Comparison of ENCODE assay signal across 18 cellular contexts in the genomic region with DNA sequence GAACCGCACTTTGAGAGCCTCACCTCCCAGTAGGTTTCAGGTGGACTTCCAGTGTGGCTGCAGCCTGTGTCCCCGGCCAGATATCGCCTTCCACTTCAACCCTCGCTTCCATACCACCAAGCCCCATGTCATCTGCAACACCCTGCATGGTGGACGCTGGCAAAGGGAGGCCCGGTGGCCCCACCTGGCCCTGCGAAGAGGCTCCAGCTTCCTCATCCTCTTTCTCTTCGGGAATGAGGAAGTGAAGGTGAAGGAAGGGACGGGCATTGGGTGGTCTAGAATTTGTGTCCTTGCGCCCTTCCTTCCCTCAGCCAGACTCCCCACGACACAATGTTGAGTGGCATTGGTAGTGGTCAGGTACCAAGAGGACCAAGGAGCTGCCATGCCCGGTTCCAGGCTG. TPM values are rescaled to one million over a fixed set of nuclear protein-coding genes. Genes with fewer than 3 reads are reported as not detected.
DNase-seq lines count a peak whose midpoint lies in the region; TF ChIP-seq lines count a peak whose summit lies in the region.
"Had no signal": no experiment of that assay in that cellular context is flagged by ENCODE, and none has a peak within 500 bp of the region (broad histone marks: within the 10 kb centered on the region; RNA-seq: fewer than 3 reads in every experiment).

No MANE protein-coding gene starts in this region.

- TF ChIP-seq CTCF in GM10248 (IDR thresholded peaks at IDR 0.05; ENCODE audit: control extremely low read depth, extremely low read depth, low read depth, missing control alignments) = no peak

- H3K4me1 ChIP-seq in adipocyte (ENCODE audit: control insufficient read depth, insufficient read depth, low read length) = peaks cover 54% of the 10 kb centered on the region

- POLR2A ChIA-PET in GM10248 (lab: Yijun Ruan, JAX) = no interaction called here

- H3K4me3 ChIP-seq in H7 (ENCODE audit: insufficient read depth, low read depth, low read length) (no peak overlapping the region), adipocyte (ENCODE audit: low read length) (peak overlapping the region; percentile 84)
- H3K4me3 ChIP-seq: MG63 had no signal

- peak overlapping the region; percentile 95 for H3K9ac ChIP-seq in adipocyte (ENCODE audit: low read length)
- H3K9ac ChIP-seq: SK-N-SH had no signal

- peak; percentile 9 for DNase-seq in H7
- DNase-seq in adipocyte (ENCODE audit: low read depth) = no peak
- peak; percentile 46 for DNase-seq in islet precursor cell
- no peak for DNase-seq in middle frontal gyrus (ENCODE audit: extremely low spot score, low spot score)
- no peak for DNase-seq in stimulated activated CD4-positive, alpha-beta T cell treated with anti-CD3 and anti-CD28 coated beads, Interleukin-1b, Interleukin-23, amount 100 ng/mL, for 48 hours
- DNase-seq in GM10248 (ENCODE audit: extremely low spot score) = no peak
- DNase-seq: CD4-positive, alpha-beta memory T cell; DMS 273 treated with DMSO at 0.1 percent for 48 hours; DMS79 treated with DMSO at 0.1 percent for 48 hours; GOT3; MG63; NCI-H1436 treated with DMSO at 0.1 percent for 48 hours; NCI-H2029; NCI-H345; SIG-M5 had no signal

- H3K27me3 ChIP-seq in H7 (ENCODE audit: control insufficient read depth, insufficient read depth, low read length) (no peaks in the 10 kb centered on the region), adipocyte (replicated peaks; ENCODE audit: control insufficient read depth, insufficient read depth, low read length) (no peaks in the 10 kb centered on the region)
- H3K27me3 ChIP-seq: MG63 had no signal

- CTCF ChIA-PET in GM10248 (lab: Yijun Ruan, JAX) = interaction anchor here (0.7 to 4.0 kb wide), 4 partner anchors 11 to 30 kb away, joined by 3 to 25 read pairs (median 8); no protein-coding TSS in a partner anchor

- no peaks in the 10 kb centered on the region for H3K9me3 ChIP-seq in adipocyte (ENCODE audit: control insufficient read depth, low read length)
- H3K9me3 ChIP-seq: Caco-2, MG63, SK-N-SH had no signal

- H3K36me3 ChIP-seq in H7 (replicated peaks; ENCODE audit: control insufficient read depth, insufficient read depth, low read length) = no peaks in the 10 kb centered on the region
- H3K36me3 ChIP-seq in adipocyte (ENCODE audit: control insufficient read depth, insufficient read depth, low read length, severe bottlenecking) = peaks cover 46% of the 10 kb centered on the region
- H3K36me3 ChIP-seq: MG63 had no signal

- H3K27ac ChIP-seq in temporal lobe (ENCODE audit: low read depth, low read length) = peak overlapping the region; percentile 99

RNA-seq across cellular contexts. Expression of gene LGALS12, which starts 2.9 kb away (rescaled TPM):
- total RNA-seq in H7 (2014; rRNA removed; shearing (Covaris generic)) = 6.8 and 16.6 TPM in 2 replicates
- total RNA-seq in temporal lobe = not detected
- total RNA-seq: Caco-2; CD4-positive, alpha-beta memory T cell had no signal

RNA-seq across cellular contexts. Expression of gene PLAAT5, which starts 17.8 kb away (rescaled TPM):
- 29.6 and 30.0 TPM in 2 replicates for total RNA-seq in H7 (2014; rRNA removed; shearing (Covaris generic))
- total RNA-seq in temporal lobe = 1.5 TPM
- total RNA-seq: CD4-positive, alpha-beta memory T cell had no signal

RNA-seq across cellular contexts. Expression of gene PLAAT4, which starts 27.9 kb away (rescaled TPM):
- total RNA-seq in H7 (2014; rRNA removed; shearing (Covaris generic)) = 1.1 and 4.1 TPM in 2 replicates
- total RNA-seq in temporal lobe = 3.0 TPM

RNA-seq across cellular contexts. Expression of gene PLAAT2, which starts 54.4 kb away (rescaled TPM):
- not detected in 2 replicates for total RNA-seq in H7 (2014; rRNA removed; shearing (Covaris generic))
- 0.25 TPM for total RNA-seq in temporal lobe
- total RNA-seq: CD4-positive, alpha-beta memory T cell had no signal

Comparison
In these comparisons a context has a peak if more than half of its experiments do, and no peak if none do; other contexts are left out.
1. DNase-seq: peak in H7 (single experiment) and islet precursor cell (single experiment); none in adipocyte (single experiment), middle frontal gyrus (single experiment), stimulated activated CD4-positive, alpha-beta T cell treated with anti-CD3 and anti-CD28 coated beads, Interleukin-1b, Interleukin-23, amount 100 ng/mL, for 48 hours (single experiment) and GM10248 (single experiment).
2. RNA of gene PLAAT5, which starts 17.8 kb away (total RNA-seq): 29.6 to 30.0 TPM in H7; 1.5 TPM in temporal lobe (single experiment); every median in the first group is over 10 times any median in the second.